24 cellular contexts compared by ENCODE assay signal in the genomic region with DNA sequence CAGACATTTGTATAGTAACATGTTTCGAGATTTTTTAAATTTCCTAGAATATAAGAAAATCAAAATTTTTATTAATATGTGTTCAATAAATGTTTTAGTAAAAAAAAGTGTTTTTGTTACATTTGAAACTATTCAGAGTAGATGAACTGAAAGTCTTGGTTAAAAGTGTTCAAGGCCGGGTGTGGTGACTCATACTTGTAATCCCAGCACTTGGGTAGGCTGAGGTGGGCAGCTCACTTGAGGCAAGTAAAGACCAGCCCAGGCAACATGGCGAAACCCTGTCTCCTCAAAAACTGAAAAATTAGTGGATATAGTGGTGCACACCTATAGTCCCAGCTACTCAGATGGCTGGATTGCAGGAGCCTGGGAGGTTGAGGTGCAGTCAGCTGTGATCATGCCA. TPM values are rescaled to one million over a fixed set of nuclear protein-coding genes. Genes with fewer than 3 reads are reported as not detected.
DNase-seq lines count a peak whose midpoint lies in the region; ATAC-seq and TF ChIP-seq lines count a peak whose summit lies in the region.
"Had no signal": no experiment of that assay in that cellular context is flagged by ENCODE, and none has a peak within 500 bp of the region (broad histone marks: within the 10 kb centered on the region; RNA-seq: fewer than 3 reads in every experiment).

No MANE protein-coding gene starts in this region.

- no peaks in the 10 kb centered on the region for H3K27me3 Mint-ChIP-seq in MCF 10A (ENCODE audit: insufficient read depth, unreplicated experiment)
- H3K27me3 Mint-ChIP-seq: brain had no signal

- no TSS peak for BruUV-seq in MCF 10A (replicated peaks; lab: Mats Ljungman, UMichigan)
- no TSS peak for BruUV-seq in OCI-LY7 (replicated peaks; lab: Mats Ljungman, UMichigan)

- peak; percentile 31 for DNase-seq in MCF 10A (ENCODE audit: unreplicated experiment)
- DNase-seq in breast epithelium (ENCODE audit: low spot score in 2 of 2) = no peak
- DNase-seq in RWPE2 (ENCODE audit: low spot score) = no peak
- peak; percentile 77 for DNase-seq in epithelial cell of esophagus (ENCODE audit: low read depth)
- DNase-seq in caudate nucleus (lab: John Stamatoyannopoulos, UW) = no peak
- DNase-seq in RPMI8226 = no peak
- no peak for DNase-seq in OCI-LY7 (ENCODE audit: low spot score)
- DNase-seq: activated CD4-positive, alpha-beta T cell treated with anti-CD3 and anti-CD28 coated beads for 4 hours; colonic mucosa; effector memory CD4-positive, alpha-beta T cell; erythroblast; foreskin fibroblast; GOT3; left cardiac atrium; NCI-H1105; NCI-H1930; NCI-H524; pancreas; stimulated activated CD4-positive, alpha-beta T cell treated with anti-CD3 and anti-CD28 coated beads, Interleukin-2, amount 100 ng/mL, for 24 hours; trophoblast cell had no signal

- H3K79me2 ChIP-seq in OCI-LY7 (ENCODE audit: insufficient read depth, low read depth, low read length) = 0 out of 2 replicates have a peak, but pooled peaks cover 3% of the 10 kb centered on the region

- no peak overlapping the region for H3K4me3 Mint-ChIP-seq in MCF 10A (ENCODE audit: unreplicated experiment)
- H3K4me3 Mint-ChIP-seq: brain; T-helper 1 cell treated with Interleukin-12 subunit alpha and Interleukin-12 subunit beta and Interleukin-4 antibody, amounts not matched to agents 30 μg/mL and 1 μg/mL, for 36 hours had no signal

- H3K9me3 Mint-ChIP-seq in MCF 10A (ENCODE audit: unreplicated experiment) = no peaks in the 10 kb centered on the region
- H3K9me3 Mint-ChIP-seq: activated T-helper 2 cell treated with anti-CD3 and anti-CD28 coated beads, Interferon-gamma antibody, Interleukin-2, Interleukin-4, amounts not matched to agents 10 μg/mL and 5 μg/mL and 100 μg/mL, durations not matched to agents 14 hours and 24 hours and 36 hours; brain; T-helper 1 cell treated with Interleukin-12 subunit alpha and Interleukin-12 subunit beta and Interleukin-4 antibody, amounts not matched to agents 30 μg/mL and 1 μg/mL, for 36 hours had no signal

- peaks cover 0 to 5% of the 10 kb centered on the region in 2 donors for H3K4me1 ChIP-seq in breast epithelium
- no peaks in the 10 kb centered on the region for H3K4me1 ChIP-seq in RWPE2 (ENCODE audit: insufficient read depth, poor library complexity, severe bottlenecking)
- no peaks in the 10 kb centered on the region for H3K4me1 ChIP-seq in OCI-LY7 (ENCODE audit: insufficient read depth, low read length, poor library complexity, severe bottlenecking)
- H3K4me1 ChIP-seq: colonic mucosa, pancreas had no signal

- H3K4me3 ChIP-seq in breast epithelium (no peak overlapping the region), RWPE2 (ENCODE audit: severe bottlenecking) (no peak overlapping the region), epithelial cell of esophagus (ENCODE audit: low read length) (no peak overlapping the region), OCI-LY7 (ENCODE audit: low read depth, low read length, poor library complexity, severe bottlenecking) (no peak overlapping the region)
- H3K4me3 ChIP-seq: BLaER1 treated with 17β-estradiol and CSF1 and Interleukin-3, amounts not matched to agents 10 nM and 100 nM; colonic mucosa; pancreas had no signal

- H3K9me2 ChIP-seq in OCI-LY7 (ENCODE audit: insufficient read depth, low read length) = no peaks in the 10 kb centered on the region

- H3K27ac Mint-ChIP-seq in MCF 10A (ENCODE audit: low read depth, unreplicated experiment) = no peak overlapping the region
- H3K27ac Mint-ChIP-seq: activated T-helper 2 cell treated with anti-CD3 and anti-CD28 coated beads, Interferon-gamma antibody, Interleukin-2, Interleukin-4, amounts not matched to agents 10 μg/mL and 5 μg/mL and 100 μg/mL, durations not matched to agents 14 hours and 24 hours and 36 hours; brain; T-helper 1 cell treated with Interleukin-12 subunit alpha and Interleukin-12 subunit beta and Interleukin-4 antibody, amounts not matched to agents 30 μg/mL and 1 μg/mL, for 36 hours had no signal

- CTCF ChIA-PET in MCF 10A (lab: Yijun Ruan, JAX) = interaction anchor here (1.0 kb wide), 1 partner anchor 8 kb away, joined by 3 read pairs; no protein-coding TSS in a partner anchor
- CTCF ChIA-PET in OCI-LY7 (lab: Charles Lee; ENCODE audit: unreplicated experiment) = no interaction called here

- peak; percentile 49 for ATAC-seq in RWPE2 (ENCODE audit: low read depth)
- ATAC-seq: left cardiac atrium, pancreas had no signal

- H3K27ac ChIP-seq in breast epithelium (no peak overlapping the region), RWPE2 (ENCODE audit: poor library complexity, severe bottlenecking) (no peak overlapping the region), caudate nucleus (ENCODE audit: low read depth, low read length) (no peak overlapping the region), OCI-LY7 (ENCODE audit: low read depth, low read length, poor library complexity, severe bottlenecking) (no peak overlapping the region)
- H3K27ac ChIP-seq: BLaER1 treated with 17β-estradiol and CSF1 and Interleukin-3, amounts not matched to agents 10 nM and 100 nM; colonic mucosa; pancreas had no signal

- H3K4me2 ChIP-seq in OCI-LY7 (ENCODE audit: low read length) = no peak overlapping the region
- H3K4me2 ChIP-seq: BLaER1 treated with 17β-estradiol and CSF1 and Interleukin-3, amounts not matched to agents 10 nM and 100 nM had no signal

- intact Hi-C loops in MCF 10A (cut with micrococcal nuclease) (no loop called here), breast epithelium (cut with DNase I; ENCODE audit: low total_unique reads) (no loop called here), OCI-LY7 (cut with micrococcal nuclease; ENCODE audit: unreplicated experiment) (no loop called here)

- TF ChIP-seq POLR2A in breast epithelium (IDR thresholded peaks at IDR 0.05) = no peak

- H3K9me3 ChIP-seq in breast epithelium (no peaks in the 10 kb centered on the region), RWPE2 (ENCODE audit: severe bottlenecking) (no peaks in the 10 kb centered on the region), OCI-LY7 (ENCODE audit: low read length) (no peaks in the 10 kb centered on the region)
- H3K9me3 ChIP-seq: BLaER1 treated with 17β-estradiol and CSF1 and Interleukin-3, amounts not matched to agents 10 nM and 100 nM; colonic mucosa; pancreas had no signal

- TF ChIP-seq CTCF in MCF 10A (IDR thresholded peaks at IDR 0.05; ENCODE audit: unreplicated experiment) (no peak), breast epithelium (IDR thresholded peaks at IDR 0.05) (no peak), RWPE2 (IDR thresholded peaks at IDR 0.05; ENCODE audit: poor library complexity, severe bottlenecking) (no peak), epithelial cell of esophagus (IDR thresholded peaks at IDR 0.05; ENCODE audit: insufficient read depth, low read depth, low read length, missing control alignments) (no peak), OCI-LY7 (conservative IDR thresholded peaks at IDR 0.05; ENCODE audit: low read length) (no peak)

- H3K36me3 Mint-ChIP-seq in MCF 10A (ENCODE audit: insufficient read depth, unreplicated experiment) = peaks cover 99% of the 10 kb centered on the region

- POLR2A ChIA-PET in MCF 10A (lab: Yijun Ruan, JAX) (interaction anchor here (0.6 to 3.2 kb wide), 3 partner anchors 10 to 18 kb away, joined by 3 to 24 read pairs (median 7); a partner anchor contains a TSS), OCI-LY7 (lab: Charles Lee) (no interaction called here)

- H3K36me3 ChIP-seq in breast epithelium (peaks cover 6% of the 10 kb centered on the region), RWPE2 (ENCODE audit: low read depth) (peaks cover 96% of the 10 kb centered on the region), OCI-LY7 (ENCODE audit: insufficient read depth, low read length) (peaks cover 98% of the 10 kb centered on the region)

- H3K4me1 Mint-ChIP-seq in MCF 10A (ENCODE audit: insufficient read depth, unreplicated experiment) = no peaks in the 10 kb centered on the region
- H3K4me1 Mint-ChIP-seq: brain had no signal

- no peaks in the 10 kb centered on the region for H3K27me3 ChIP-seq in breast epithelium
- H3K27me3 ChIP-seq in RWPE2 (ENCODE audit: insufficient read depth, poor library complexity, severe bottlenecking) = no peaks in the 10 kb centered on the region
- H3K27me3 ChIP-seq: BLaER1 treated with 17β-estradiol and CSF1 and Interleukin-3, amounts not matched to agents 10 nM and 100 nM; colonic mucosa; pancreas had no signal

- H4K20me1 ChIP-seq in OCI-LY7 (ENCODE audit: insufficient read depth, low read length) = no peaks in the 10 kb centered on the region

- H2AFZ ChIP-seq in OCI-LY7 (ENCODE audit: low read length) = no peak overlapping the region

RNA-seq across cellular contexts. Expression of a gene that starts 16.8 kb away (rescaled TPM):
- total RNA-seq in MCF 10A (2022) (28.0 and 28.4 TPM in 2 replicates), breast epithelium (10 to 100 TPM; 28.5 to 38.8 (median 35.7) TPM), OCI-LY7 (2022) (41.9 and 46.5 TPM in 2 replicates)
- 37.6 and 40.5 TPM in 2 replicates for total RNA-seq in OCI-LY7 (2014; rRNA removed; shearing (Covaris generic))

RNA-seq across cellular contexts. Expression of a gene that starts 30.5 kb away (rescaled TPM):
- total RNA-seq in MCF 10A (2022) (4.8 and 5.2 TPM in 2 replicates), breast epithelium (10 to 100 TPM in 2 of 3 donors, 1 to 10 TPM in 1; 1.4 to 17.1 (median 13.4) TPM), OCI-LY7 (2022) (25.0 and 27.4 TPM in 2 replicates)
- total RNA-seq in OCI-LY7 (2014; rRNA removed; shearing (Covaris generic)) = 20.7 and 27.4 TPM in 2 replicates

RNA-seq across cellular contexts. Expression of a gene that starts 30.7 kb away (rescaled TPM):
- total RNA-seq in MCF 10A (2022) (78.0 and 85.0 TPM in 2 replicates), breast epithelium (10 to 100 TPM; 77.0 to 84.7 (median 77.3) TPM), OCI-LY7 (2022) (108 and 120 TPM in 2 replicates)
- 54.8 and 70.5 TPM in 2 replicates for total RNA-seq in OCI-LY7 (2014; rRNA removed; shearing (Covaris generic))

RNA-seq across cellular contexts. Expression of a gene that starts 32.4 kb away (rescaled TPM):
- 52.3 and 60.7 TPM in 2 replicates for total RNA-seq in MCF 10A (2022)
- 10 to 100 TPM; 19.0 to 24.9 (median 20.8) TPM for total RNA-seq in breast epithelium
- total RNA-seq in OCI-LY7 (2014; rRNA removed; shearing (Covaris generic)) = 15.6 and 41.8 TPM in 2 replicates
- total RNA-seq in OCI-LY7 (2022) = 92.6 and 93.7 TPM in 2 replicates

RNA-seq across cellular contexts. Expression of a gene that starts 55.6 kb away (rescaled TPM):
- 10.9 and 14.1 TPM in 2 replicates for total RNA-seq in MCF 10A (2022)
- total RNA-seq in breast epithelium = 10 to 100 TPM in 2 of 3 donors, 1 to 10 TPM in 1; 9.4 to 16.2 (median 10.5) TPM
- 1.9 and 2.5 TPM in 2 replicates for total RNA-seq in OCI-LY7 (2014; rRNA removed; shearing (Covaris generic))
- total RNA-seq in OCI-LY7 (2022) = 1.0 and 1.1 TPM in 2 replicates

Comparison
In these comparisons a context has a peak if more than half of its experiments do, and no peak if none do; other contexts are left out.
1. DNase-seq: peak in MCF 10A (single experiment) and epithelial cell of esophagus (single experiment); none in breast epithelium (0 of 2), RWPE2 (single experiment), caudate nucleus (0 of 61), RPMI8226 (single experiment) and OCI-LY7 (single experiment).